In genomic region chr1:184329962-184330868, GRCh38 we compare ENCODE assay signal across 19 cellular contexts. TPM values are rescaled to one million over a fixed set of nuclear protein-coding genes. Genes with fewer than 3 reads are reported as not detected.
DNase-seq lines count a peak whose midpoint lies in the region; ATAC-seq and TF ChIP-seq lines count a peak whose summit lies in the region.
"Had no signal": no experiment of that assay in that cellular context is flagged by ENCODE, and none has a peak within 500 bp of the region (broad histone marks: within the 10 kb centered on the region; RNA-seq: fewer than 3 reads in every experiment).

No MANE protein-coding gene starts in this region.

- H3K27me3 Mint-ChIP-seq in activated CD8-positive, alpha-beta T cell treated with anti-CD3 and anti-CD28 coated beads for 36 hours = peaks cover 8% of the 10 kb centered on the region

- H3K4me1 ChIP-seq in adrenal gland (replicated peaks in 1 of 2) = peaks cover 0 to 4% of the 10 kb centered on the region in 2 donors
- no peaks in the 10 kb centered on the region for H3K4me1 ChIP-seq in right lobe of liver
- H3K4me1 ChIP-seq: tibial artery had no signal

- no peaks in the 10 kb centered on the region for H3K36me3 ChIP-seq in adrenal gland (replicated peaks in 1 of 2)
- H3K36me3 ChIP-seq in right lobe of liver = no peaks in the 10 kb centered on the region
- H3K36me3 ChIP-seq: tibial artery had no signal

- H3K9me3 ChIP-seq in adrenal gland (replicated peaks in 1 of 3) (no peaks in the 10 kb centered on the region), right lobe of liver (no peaks in the 10 kb centered on the region)
- H3K9me3 ChIP-seq: tibial artery had no signal

- no peaks in the 10 kb centered on the region for H3K9me3 Mint-ChIP-seq in activated CD8-positive, alpha-beta T cell treated with anti-CD3 and anti-CD28 coated beads for 36 hours
- H3K9me3 Mint-ChIP-seq: effector memory CD8-positive, alpha-beta T cell; HFFc6; T-cell had no signal

- TF ChIP-seq POLR2A in adrenal gland (IDR thresholded peaks at IDR 0.05) = no peak
- no peak for TF ChIP-seq POLR2A in right lobe of liver (IDR thresholded peaks at IDR 0.05)

- ATAC-seq in right lobe of liver = peak; percentile 44 to 75 (median 54)
- ATAC-seq in activated CD8-positive, alpha-beta T cell treated with anti-CD3 and anti-CD28 coated beads for 36 hours = no peak
- no peak for ATAC-seq in HG02970 (IDR thresholded peaks at IDR 0.05; ENCODE audit: low FRiP score, unreplicated experiment)
- ATAC-seq: effector memory CD8-positive, alpha-beta T cell; naive thymus-derived CD4-positive, alpha-beta T cell; T-cell had no signal

- 52 to 68% (median 62%) methylated on average over 7 of the region's 7 CpGs for WGBS in adrenal gland, 4 donors
- WGBS in right lobe of liver (ENCODE audit: insufficient coverage, low coverage, low lambda C conversion rate, missing lambda C conversion rate) = 49% methylated on average over 7 of the region's 7 CpGs

- intact Hi-C loops in adrenal gland (cut with DNase I) (no loop called here), right lobe of liver (cut with DNase I) (no loop called here)
- intact Hi-C loops in activated CD8-positive, alpha-beta T cell treated with anti-CD3 and anti-CD28 coated beads for 36 hours (cut with micrococcal nuclease) = no loop called here

- H3K4me3 ChIP-seq in adrenal gland = no peak overlapping the region
- H3K4me3 ChIP-seq in fibroblast of pulmonary artery (replicated peaks; ENCODE audit: low read depth, low read length) = no peak overlapping the region
- H3K4me3 ChIP-seq in right lobe of liver = no peak overlapping the region
- H3K4me3 ChIP-seq: tibial artery had no signal

- no peaks in the 10 kb centered on the region for H3K27me3 ChIP-seq in adrenal gland
- no peaks in the 10 kb centered on the region for H3K27me3 ChIP-seq in right lobe of liver
- H3K27me3 ChIP-seq: tibial artery had no signal

- H3K4me1 Mint-ChIP-seq in activated CD8-positive, alpha-beta T cell treated with anti-CD3 and anti-CD28 coated beads for 36 hours (ENCODE audit: low read depth) = no peaks in the 10 kb centered on the region
- H3K4me1 Mint-ChIP-seq: CD8-positive, alpha-beta memory T cell; T-cell had no signal

- CTCF ChIA-PET in activated CD8-positive, alpha-beta T cell treated with anti-CD3 and anti-CD28 coated beads for 36 hours (lab: Charles Lee) = no interaction called here

- no peaks in the 10 kb centered on the region for H3K36me3 Mint-ChIP-seq in activated CD8-positive, alpha-beta T cell treated with anti-CD3 and anti-CD28 coated beads for 36 hours (ENCODE audit: low read depth)
- H3K36me3 Mint-ChIP-seq: CD8-positive, alpha-beta memory T cell; T-cell had no signal

- DNase-seq in Ammon's horn (ENCODE audit: low spot score) (peak; percentile 4), adrenal gland (peak in 6 of 7 donors; percentile 15 to 61 (median 25)), fibroblast of pulmonary artery (ENCODE audit: low read depth) (peak; percentile 7), right lobe of liver (no peak), germinal center (ENCODE audit: low spot score) (no peak), NCI-H345 treated with DMSO at 0.1 percent for 48 hours (lab: John Stamatoyannopoulos, UW; ENCODE audit: unreplicated experiment) (no peak)
- no peak for DNase-seq in activated CD8-positive, alpha-beta T cell treated with anti-CD3 and anti-CD28 coated beads for 36 hours
- DNase-seq: activated naive CD4-positive, alpha-beta T cell; CD8-positive, alpha-beta memory T cell; effector memory CD8-positive, alpha-beta T cell; HFFc6; KG1; kidney glomerular epithelial cell; naive thymus-derived CD4-positive, alpha-beta T cell; NCI-H1417 treated with DMSO at 0.1 percent for 48 hours; NCI-H446 treated with DMSO at 0.1 percent for 48 hours; T-cell; tibial artery had no signal

- H3K4me3 Mint-ChIP-seq in activated CD8-positive, alpha-beta T cell treated with anti-CD3 and anti-CD28 coated beads for 36 hours = no peak overlapping the region
- H3K4me3 Mint-ChIP-seq: CD8-positive, alpha-beta memory T cell; effector memory CD8-positive, alpha-beta T cell; HFFc6; naive thymus-derived CD4-positive, alpha-beta T cell; T-cell had no signal

- POLR2A ChIA-PET in activated CD8-positive, alpha-beta T cell treated with anti-CD3 and anti-CD28 coated beads for 36 hours (lab: Charles Lee) = interaction anchor here (0.6 kb wide), 1 partner anchor 635 kb away, joined by 3 read pairs; no protein-coding TSS in a partner anchor

- no peak overlapping the region for H3K27ac Mint-ChIP-seq in activated CD8-positive, alpha-beta T cell treated with anti-CD3 and anti-CD28 coated beads for 36 hours
- H3K27ac Mint-ChIP-seq: CD8-positive, alpha-beta memory T cell; HFFc6; naive thymus-derived CD4-positive, alpha-beta T cell; T-cell had no signal

- TF ChIP-seq CTCF in adrenal gland (IDR thresholded peaks at IDR 0.05) (no peak), fibroblast of pulmonary artery (IDR thresholded peaks at IDR 0.05; ENCODE audit: low read length, missing control alignments) (no peak), right lobe of liver (IDR thresholded peaks at IDR 0.05) (no peak)
- no peak for TF ChIP-seq CTCF in activated CD8-positive, alpha-beta T cell treated with anti-CD3 and anti-CD28 coated beads for 36 hours (IDR thresholded peaks at IDR 0.05)

- H3K27ac ChIP-seq in adrenal gland (peak overlapping the region in 1 of 5 donors; percentile 25), right lobe of liver (no peak overlapping the region)
- H3K27ac ChIP-seq: tibial artery had no signal

RNA-seq across cellular contexts. Expression of gene C1orf21, which starts 56.6 kb away (rescaled TPM):
- 100 to 1,000 TPM in 3 of 8 donors, 10 to 100 TPM in 5; 42.2 to 177 (median 93.3) TPM for total RNA-seq in adrenal gland
- polyA plus RNA-seq in adrenal gland = 100 to 1,000 TPM in 1 of 3 donors, 10 to 100 TPM in 2; 50.1 to 168 (median 56.1) TPM
- 10 to 100 TPM in 4 of 6 experiments, 1 to 10 TPM in 2; 4.3 to 29.2 (median 13.1) TPM for total RNA-seq in right lobe of liver
- 1 to 10 TPM; 3.8 to 4.6 TPM for total RNA-seq in activated CD8-positive, alpha-beta T cell treated with anti-CD3 and anti-CD28 coated beads for 36 hours
- polyA plus RNA-seq: naive thymus-derived CD4-positive, alpha-beta T cell had no signal

Comparison
In these comparisons a context has a peak if more than half of its experiments do, and no peak if none do; other contexts are left out.
1. DNase-seq: peak in Ammon's horn (single experiment), adrenal gland (6 of 7) and fibroblast of pulmonary artery (single experiment); none in right lobe of liver (0 of 3), germinal center (single experiment), activated CD8-positive, alpha-beta T cell treated with anti-CD3 and anti-CD28 coated beads for 36 hours (single experiment) and NCI-H345 treated with DMSO at 0.1 percent for 48 hours (single experiment).
2. ATAC-seq: peak in right lobe of liver (4 of 4); none in activated CD8-positive, alpha-beta T cell treated with anti-CD3 and anti-CD28 coated beads for 36 hours (single experiment) and HG02970 (single experiment).